Comparison of ENCODE assay signal across 1 cellular context in the genomic region with DNA sequence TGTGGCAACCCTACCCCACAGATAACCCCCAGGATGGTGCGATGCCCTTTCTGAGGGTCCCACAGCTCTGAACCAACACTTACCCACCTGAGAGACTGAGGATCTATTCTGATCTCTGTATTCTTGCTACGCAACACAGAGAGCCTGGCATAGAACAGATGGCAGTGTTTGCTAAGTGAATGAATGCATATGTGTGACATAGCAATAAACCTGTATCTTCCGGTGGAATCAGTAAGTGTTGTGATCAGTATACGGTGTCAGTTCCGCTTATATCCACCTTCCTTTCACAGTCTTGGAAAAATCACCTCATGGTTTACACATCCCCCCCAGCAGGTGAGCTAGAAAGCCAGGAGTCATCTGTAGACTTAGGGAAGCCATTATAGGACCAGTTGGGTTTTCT.
TF ChIP-seq lines count a peak whose summit lies in the region.

No MANE protein-coding gene starts in this region.

TF ChIP-seq in H1, 55 proteins besides CTCF, POLR2A, EP300 and RAD21:
- TF ChIP-seq KDM1A (IDR thresholded peaks at IDR 0.05; ENCODE audit: borderline replicate concordance, low read length): no peak
- no peak for TF ChIP-seq JUND (IDR thresholded peaks at IDR 0.05; ENCODE audit: low read length)
- TF ChIP-seq KDM4A (IDR thresholded peaks at IDR 0.05; ENCODE audit: low read depth, low read length, severe bottlenecking): no peak
- no peak for TF ChIP-seq E2F6 (IDR thresholded peaks at IDR 0.05)
- TF ChIP-seq GABPA (IDR thresholded peaks at IDR 0.05; ENCODE audit: borderline replicate concordance, insufficient read depth, low read length): no peak
- TF ChIP-seq SAP30 (IDR thresholded peaks at IDR 0.05; ENCODE audit: insufficient read depth, insufficient replicate concordance, low read length): no peak
- TF ChIP-seq JUN (IDR thresholded peaks at IDR 0.05; ENCODE audit: low read depth, low read length): no peak
- no peak for TF ChIP-seq SRF (IDR thresholded peaks at IDR 0.05; ENCODE audit: low read depth, low read length)
- no peak for TF ChIP-seq CTBP2 (IDR thresholded peaks at IDR 0.05; ENCODE audit: borderline replicate concordance, insufficient read depth, insufficient read length, low read length)
- TF ChIP-seq KDM5A (IDR thresholded peaks at IDR 0.05; ENCODE audit: low read length): no peak
TF ChIP-seq in H1: peak in this region for 0.
